Comparison of ENCODE assay signal across 24 cellular contexts in the genomic region with DNA sequence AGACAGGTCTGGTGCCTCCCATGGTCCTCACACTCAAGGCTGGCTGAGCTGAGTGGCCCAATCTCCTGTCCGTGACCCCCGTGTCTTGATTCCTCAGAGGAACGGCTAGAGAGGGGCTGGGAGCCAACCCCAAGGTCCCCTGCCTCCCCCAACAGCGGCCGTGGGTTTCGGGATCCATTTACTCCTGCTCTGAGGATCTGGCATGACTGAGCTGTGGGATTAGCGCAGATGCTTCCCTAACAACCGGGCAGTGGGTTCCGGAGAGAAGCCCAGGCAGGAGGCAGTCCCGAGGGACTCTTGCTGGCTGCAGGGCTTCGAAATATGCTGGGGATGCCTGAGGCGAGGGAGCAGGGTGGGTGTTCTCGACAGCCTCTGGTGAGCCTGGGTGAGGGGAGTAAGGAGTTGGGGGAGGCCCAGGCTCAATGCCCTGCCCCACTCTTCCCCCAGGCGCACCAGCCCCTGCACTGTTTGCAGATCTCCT. TPM values are rescaled to one million over a fixed set of nuclear protein-coding genes. Genes with fewer than 3 reads are reported as not detected.
DNase-seq lines count a peak whose midpoint lies in the region; ATAC-seq and TF ChIP-seq lines count a peak whose summit lies in the region.
"Had no signal": no experiment of that assay in that cellular context is flagged by ENCODE, and none has a peak within 500 bp of the region (broad histone marks: within the 10 kb centered on the region; RNA-seq: fewer than 3 reads in every experiment).

No MANE protein-coding gene starts in this region.

- peaks cover 6 to 42% (median 32%) of the 10 kb centered on the region in 11 experiments; a peak in 21 of 22 replicates for H3K9me3 ChIP-seq in BLaER1 treated with 17β-estradiol and CSF1 and Interleukin-3, amounts not matched to agents 10 nM and 100 nM (replicated peaks in 1 of 11)
- H3K9me3 ChIP-seq in neuronal stem cell (replicated peaks in 1 of 2; ENCODE audit: control insufficient read depth in 2 of 2, insufficient read depth in 1 of 2, low read depth in 1 of 2, low read length in 2 of 2) = no peaks in the 10 kb centered on the region
- H3K9me3 ChIP-seq: heart left ventricle, lower lobe of right lung had no signal

- H3K4me1 Mint-ChIP-seq in activated CD8-positive, alpha-beta memory T cell treated with anti-CD3 and anti-CD28 coated beads, Interleukin-2, amount 10 ng/mL, durations not matched to agents 7 days and 5 days = peaks cover 10% of the 10 kb centered on the region
- H3K4me1 Mint-ChIP-seq: activated B cell treated with CpG ODN at 0.5 μM for 24 hours had no signal

- no peak overlapping the region for H3K23ac ChIP-seq in neuronal stem cell (ENCODE audit: low read depth, low read length, poor library complexity)

- H3K27me3 Mint-ChIP-seq in activated CD8-positive, alpha-beta memory T cell treated with anti-CD3 and anti-CD28 coated beads, Interleukin-2, amount 10 ng/mL, durations not matched to agents 7 days and 5 days = peaks cover 17% of the 10 kb centered on the region

- H3K18ac ChIP-seq in neuronal stem cell (ENCODE audit: low read length) = no peak overlapping the region

- no peak for TF ChIP-seq CTCF in GM13977 (IDR thresholded peaks at IDR 0.05; ENCODE audit: extremely low read depth, insufficient read depth, missing control alignments)

- DNase-seq in DMS 273 (lab: John Stamatoyannopoulos, UW; ENCODE audit: unreplicated experiment) (peak; percentile 45), DMS 273 treated with DMSO at 0.1 percent for 48 hours (lab: John Stamatoyannopoulos, UW) (no peak), neuronal stem cell (ENCODE audit: low spot score) (no peak), GM13977 (ENCODE audit: low spot score) (no peak), NCI-H510A treated with DMSO at 0.1 percent for 48 hours (lab: John Stamatoyannopoulos, UW) (no peak)
- DNase-seq in activated CD8-positive, alpha-beta memory T cell treated with anti-CD3 and anti-CD28 coated beads, Interleukin-2, amount 10 ng/mL, durations not matched to agents 7 days and 5 days = peak; percentile 30
- DNase-seq: activated B cell treated with CpG ODN at 0.5 μM for 24 hours; Calu3; lower lobe of right lung; NCI-H1694; NCI-H226; spleen; stimulated activated CD4-positive, alpha-beta T cell treated with anti-CD3 and anti-CD28 coated beads, Interleukin-4, amount 100 ng/mL, for 24 hours had no signal

- H3K4ac ChIP-seq in neuronal stem cell (ENCODE audit: low read length) = no peak overlapping the region

- no peaks in the 10 kb centered on the region for H4K20me1 ChIP-seq in BLaER1 treated with 17β-estradiol and CSF1 and Interleukin-3, amounts not matched to agents 10 nM and 100 nM

- H4K8ac ChIP-seq in neuronal stem cell (ENCODE audit: low read depth, low read length) = no peak overlapping the region

- peaks cover 8 to 35% (median 22%) of the 10 kb centered on the region in 10 experiments; a peak in 18 of 20 replicates for H3K4me1 ChIP-seq in BLaER1 treated with 17β-estradiol and CSF1 and Interleukin-3, amounts not matched to agents 10 nM and 100 nM
- H3K4me1 ChIP-seq in neuronal stem cell (ENCODE audit: control insufficient read depth in 2 of 2, insufficient read depth in 1 of 2, low read depth in 1 of 2, low read length in 2 of 2) = peaks cover 4 to 11% of the 10 kb centered on the region in 2 donors
- H3K4me1 ChIP-seq: heart left ventricle, lower lobe of right lung, spleen had no signal

- H3K27ac Mint-ChIP-seq in activated CD8-positive, alpha-beta memory T cell treated with anti-CD3 and anti-CD28 coated beads, Interleukin-2, amount 10 ng/mL, durations not matched to agents 7 days and 5 days = no peak overlapping the region
- H3K27ac Mint-ChIP-seq: activated B cell treated with CpG ODN at 0.5 μM for 24 hours; activated naive CD8-positive, alpha-beta T cell; activated T-helper 1 cell treated with anti-CD3 and anti-CD28 coated beads, Interleukin-12 subunit alpha, Interleukin-12 subunit beta, Interleukin-2, Interleukin-4 antibody, amounts not matched to agents 30 ng/mL and 10 ng/mL and 1 ng/mL, durations not matched to agents 14 hours and 24 hours and 36 hours had no signal

- in situ Hi-C loops in GM13977 (cut with MboI; ENCODE audit: low pct_unique_long_range_greater_than_20kb, low sequenced_read_pairs, unreplicated experiment) = no loop called here

- H3K9me3 Mint-ChIP-seq in activated CD8-positive, alpha-beta memory T cell treated with anti-CD3 and anti-CD28 coated beads, Interleukin-2, amount 10 ng/mL, durations not matched to agents 7 days and 5 days (ENCODE audit: low read depth) = no peaks in the 10 kb centered on the region
- H3K9me3 Mint-ChIP-seq: activated B cell treated with CpG ODN at 0.5 μM for 24 hours; activated T-helper 1 cell treated with anti-CD3 and anti-CD28 coated beads, Interleukin-12 subunit alpha, Interleukin-12 subunit beta, Interleukin-2, Interleukin-4 antibody, amounts not matched to agents 30 ng/mL and 10 ng/mL and 1 ng/mL, durations not matched to agents 14 hours and 24 hours and 36 hours; immature natural killer cell had no signal

- CTCF ChIA-PET in activated CD8-positive, alpha-beta memory T cell treated with anti-CD3 and anti-CD28 coated beads, Interleukin-2, amount 10 ng/mL, durations not matched to agents 7 days and 5 days (lab: Charles Lee) = no interaction called here

- H3K9ac ChIP-seq in BLaER1 treated with 17β-estradiol and CSF1 and Interleukin-3, amounts not matched to agents 10 nM and 100 nM = no peak overlapping the region
- no peak overlapping the region for H3K9ac ChIP-seq in neuronal stem cell (ENCODE audit: low read depth, low read length, poor library complexity)

- ATAC-seq in activated CD8-positive, alpha-beta memory T cell treated with anti-CD3 and anti-CD28 coated beads, Interleukin-2, amount 10 ng/mL, durations not matched to agents 7 days and 5 days = no peak
- no peak for ATAC-seq in GM21528 (IDR thresholded peaks at IDR 0.05; ENCODE audit: low FRiP score, unreplicated experiment)
- ATAC-seq: heart left ventricle, K562, lower lobe of right lung had no signal

- no peak overlapping the region for H3K4me3 Mint-ChIP-seq in activated CD8-positive, alpha-beta memory T cell treated with anti-CD3 and anti-CD28 coated beads, Interleukin-2, amount 10 ng/mL, durations not matched to agents 7 days and 5 days
- H3K4me3 Mint-ChIP-seq: activated B cell treated with CpG ODN at 0.5 μM for 24 hours; activated naive CD8-positive, alpha-beta T cell; activated T-helper 1 cell treated with anti-CD3 and anti-CD28 coated beads, Interleukin-12 subunit alpha, Interleukin-12 subunit beta, Interleukin-2, Interleukin-4 antibody, amounts not matched to agents 30 ng/mL and 10 ng/mL and 1 ng/mL, durations not matched to agents 14 hours and 24 hours and 36 hours; immature natural killer cell had no signal

- no peaks in the 10 kb centered on the region for H3K36me3 ChIP-seq in BLaER1 treated with 17β-estradiol and CSF1 and Interleukin-3, amounts not matched to agents 10 nM and 100 nM
- H3K36me3 ChIP-seq in neuronal stem cell (replicated peaks in 1 of 2; ENCODE audit: control insufficient read depth in 2 of 2, insufficient read depth in 2 of 2, low read length in 2 of 2) = no peaks in the 10 kb centered on the region
- H3K36me3 ChIP-seq: heart left ventricle, lower lobe of right lung, spleen had no signal

- no CpG with 5 or more reads among the region's 14 CpGs for WGBS in neuronal stem cell (ENCODE audit: extremely low coverage in 2 of 2, insufficient read length in 2 of 2, insufficient replicate concordance in 1 of 2), 2 donors

- peak overlapping the region; percentile 75 for H2BK12ac ChIP-seq in neuronal stem cell (ENCODE audit: low read length)

- H2AFZ ChIP-seq in neuronal stem cell (ENCODE audit: low read length) = no peak overlapping the region

- H2BK5ac ChIP-seq in neuronal stem cell (ENCODE audit: low read length) = peak overlapping the region; percentile 79

- H3K27me3 ChIP-seq in BLaER1 treated with 17β-estradiol and CSF1 and Interleukin-3, amounts not matched to agents 10 nM and 100 nM = peaks cover 8 to 18% (median 15%) of the 10 kb centered on the region in 11 experiments; a peak in 20 of 22 replicates
- H3K27me3 ChIP-seq in neuronal stem cell (ENCODE audit: control insufficient read depth in 3 of 3, insufficient read depth in 3 of 3, low read depth in 1 of 3, low read length in 3 of 3) = peaks cover 0 to 34% (median 0%) of the 10 kb centered on the region in 3 experiments

- H2BK120ac ChIP-seq in neuronal stem cell (ENCODE audit: low read depth, low read length) = no peak overlapping the region

- peaks cover 3% of the 10 kb centered on the region for H3K79me1 ChIP-seq in neuronal stem cell (ENCODE audit: low read depth, low read length)

- H2BK15ac ChIP-seq in neuronal stem cell (ENCODE audit: low read length) = no peak overlapping the region

- no peaks in the 10 kb centered on the region for H3K36me3 Mint-ChIP-seq in activated CD8-positive, alpha-beta memory T cell treated with anti-CD3 and anti-CD28 coated beads, Interleukin-2, amount 10 ng/mL, durations not matched to agents 7 days and 5 days
- H3K36me3 Mint-ChIP-seq: activated naive CD8-positive, alpha-beta T cell; immature natural killer cell had no signal

- no peak overlapping the region for H3K4me3 ChIP-seq in BLaER1 treated with 17β-estradiol and CSF1 and Interleukin-3, amounts not matched to agents 10 nM and 100 nM
- H3K4me3 ChIP-seq in neuronal stem cell (ENCODE audit: low read length in 2 of 2) = no peak overlapping the region
- H3K4me3 ChIP-seq: heart left ventricle, K562, lower lobe of right lung, spleen had no signal

- H2AK5ac ChIP-seq in neuronal stem cell (ENCODE audit: low read depth, low read length) = peak overlapping the region; percentile 15

- no peak overlapping the region for H4K91ac ChIP-seq in neuronal stem cell (ENCODE audit: low read depth, low read length, poor library complexity)

- H3K4me2 ChIP-seq in BLaER1 treated with 17β-estradiol and CSF1 and Interleukin-3, amounts not matched to agents 10 nM and 100 nM = peak overlapping the region in 6 of 11 experiments; percentile 9 to 48 (median 26); a peak in 5 of 22 replicates
- H3K4me2 ChIP-seq in neuronal stem cell (ENCODE audit: insufficient read depth, low read length, poor library complexity, severe bottlenecking) = no peak overlapping the region

- no peak overlapping the region for H3K27ac ChIP-seq in BLaER1 treated with 17β-estradiol and CSF1 and Interleukin-3, amounts not matched to agents 10 nM and 100 nM
- H3K27ac ChIP-seq in neuronal stem cell (replicated peaks; ENCODE audit: low read length) = no peak overlapping the region
- H3K27ac ChIP-seq: 22Rv1, heart left ventricle, lower lobe of right lung, spleen had no signal

- H3K14ac ChIP-seq in neuronal stem cell (ENCODE audit: low read length) = no peak overlapping the region

RNA-seq across cellular contexts. Expression of gene GPR35, which starts 18.9 kb away (rescaled TPM):
- total RNA-seq in activated CD8-positive, alpha-beta memory T cell treated with anti-CD3 and anti-CD28 coated beads, Interleukin-2, amount 10 ng/mL, durations not matched to agents 7 days and 5 days = 10 to 100 TPM; 14.4 to 35.4 TPM
- polyA plus RNA-seq in neuronal stem cell (2013, experiment 1 of 2) = 0.92 TPM
- polyA plus RNA-seq in neuronal stem cell (2013, experiment 2 of 2) = 0.96 TPM

RNA-seq across cellular contexts. Expression of gene AQP12B, which starts 38.5 kb away (rescaled TPM):
- total RNA-seq in activated CD8-positive, alpha-beta memory T cell treated with anti-CD3 and anti-CD28 coated beads, Interleukin-2, amount 10 ng/mL, durations not matched to agents 7 days and 5 days = not detected
- polyA plus RNA-seq in neuronal stem cell (2013, experiment 1 of 2) = not detected
- not detected for polyA plus RNA-seq in neuronal stem cell (2013, experiment 2 of 2)
- total RNA-seq: activated B cell treated with CpG ODN at 0.5 μM for 24 hours; activated T-helper 1 cell treated with anti-CD3 and anti-CD28 coated beads, Interleukin-12 subunit alpha, Interleukin-12 subunit beta, Interleukin-2, Interleukin-4 antibody, amounts not matched to agents 30 ng/mL and 10 ng/mL and 1 ng/mL, durations not matched to agents 14 hours and 24 hours and 36 hours; Calu3; heart left ventricle; K562; lower lobe of right lung; RPMI7951; urinary bladder had no signal
- polyA plus RNA-seq: BJ, heart left ventricle, immature natural killer cell, K562, urinary bladder had no signal

RNA-seq across cellular contexts. Expression of gene AQP12A, which starts 47.5 kb away (rescaled TPM):
- not detected for total RNA-seq in activated CD8-positive, alpha-beta memory T cell treated with anti-CD3 and anti-CD28 coated beads, Interleukin-2, amount 10 ng/mL, durations not matched to agents 7 days and 5 days
- 0.10 TPM for polyA plus RNA-seq in neuronal stem cell (2013, experiment 1 of 2)
- polyA plus RNA-seq in neuronal stem cell (2013, experiment 2 of 2) = not detected
- total RNA-seq: activated B cell treated with CpG ODN at 0.5 μM for 24 hours; activated T-helper 1 cell treated with anti-CD3 and anti-CD28 coated beads, Interleukin-12 subunit alpha, Interleukin-12 subunit beta, Interleukin-2, Interleukin-4 antibody, amounts not matched to agents 30 ng/mL and 10 ng/mL and 1 ng/mL, durations not matched to agents 14 hours and 24 hours and 36 hours; Calu3; heart left ventricle; K562; lower lobe of right lung; RPMI7951; urinary bladder had no signal
- polyA plus RNA-seq: BJ, heart left ventricle, immature natural killer cell, K562, urinary bladder had no signal

RNA-seq across cellular contexts. Expression of gene CAPN10, which starts 57.7 kb away (rescaled TPM):
- total RNA-seq in activated CD8-positive, alpha-beta memory T cell treated with anti-CD3 and anti-CD28 coated beads, Interleukin-2, amount 10 ng/mL, durations not matched to agents 7 days and 5 days = 10 to 100 TPM; 54.0 to 75.8 TPM
- 24.5 TPM for polyA plus RNA-seq in neuronal stem cell (2013, experiment 1 of 2)
- 23.9 TPM for polyA plus RNA-seq in neuronal stem cell (2013, experiment 2 of 2)

Comparison
In these comparisons a context has a peak if more than half of its experiments do, and no peak if none do; other contexts are left out.
1. DNase-seq: peak in DMS 273 (single experiment) and activated CD8-positive, alpha-beta memory T cell treated with anti-CD3 and anti-CD28 coated beads, Interleukin-2, amount 10 ng/mL, durations not matched to agents 7 days and 5 days (single experiment); none in DMS 273 treated with DMSO at 0.1 percent for 48 hours (single experiment), neuronal stem cell (single experiment), GM13977 (single experiment) and NCI-H510A treated with DMSO at 0.1 percent for 48 hours (single experiment).